Comparison of ENCODE assay signal across 1 cellular context in the genomic region with DNA sequence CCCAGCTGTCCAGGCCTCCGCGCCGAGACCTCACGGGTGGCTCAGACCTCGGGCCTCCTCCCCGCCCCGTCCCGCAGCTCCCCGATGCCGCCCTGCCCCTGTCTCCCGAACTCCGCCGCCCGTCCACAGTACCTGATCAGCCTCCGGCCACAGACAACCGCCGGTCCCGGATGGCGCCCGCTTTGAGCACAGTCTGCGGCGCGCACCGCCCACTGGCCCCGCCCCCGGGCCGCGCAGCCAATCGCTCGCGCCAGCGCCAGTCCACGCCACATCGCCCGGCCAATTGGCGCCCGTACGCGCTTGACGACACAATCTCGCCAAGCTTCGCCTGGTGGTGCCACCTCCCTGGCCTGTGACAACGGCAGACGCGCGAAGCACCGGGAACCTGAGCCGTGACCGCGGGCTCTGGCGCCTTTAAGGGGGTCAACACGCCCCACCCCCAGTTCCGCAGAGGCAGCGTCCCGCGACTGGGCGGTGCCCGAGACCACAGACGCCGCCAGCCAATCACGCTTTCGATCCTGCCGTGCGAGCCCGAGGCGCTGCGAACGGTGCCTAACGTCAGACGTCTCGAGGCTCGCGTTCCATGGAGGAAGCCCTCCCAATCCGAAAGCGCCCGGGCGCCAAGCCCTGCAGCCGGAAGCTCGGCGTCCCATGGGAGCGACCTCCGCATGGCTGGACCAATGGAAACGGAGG.
A peak's percentile ranks its signal among the peaks of the same experiment; 100 is the strongest.
TF ChIP-seq lines count a peak whose summit lies in the region.

IDI1 (minus strand) TSS at position 388 of the 693 bp plus-strand sequence; CDS start at position 272, 116 bp downstream.

TF ChIP-seq in GM12878, 131 proteins besides CTCF, POLR2A, EP300 and RAD21 (continued from another document and continues in another):
- TF ChIP-seq GABPA (IDR thresholded peaks at IDR 0.05; ENCODE audit: low read depth): peak; percentile 87
- TF ChIP-seq NR2C1 (IDR thresholded peaks at IDR 0.05): peak; percentile 72
- TF ChIP-seq, protein P1, sequence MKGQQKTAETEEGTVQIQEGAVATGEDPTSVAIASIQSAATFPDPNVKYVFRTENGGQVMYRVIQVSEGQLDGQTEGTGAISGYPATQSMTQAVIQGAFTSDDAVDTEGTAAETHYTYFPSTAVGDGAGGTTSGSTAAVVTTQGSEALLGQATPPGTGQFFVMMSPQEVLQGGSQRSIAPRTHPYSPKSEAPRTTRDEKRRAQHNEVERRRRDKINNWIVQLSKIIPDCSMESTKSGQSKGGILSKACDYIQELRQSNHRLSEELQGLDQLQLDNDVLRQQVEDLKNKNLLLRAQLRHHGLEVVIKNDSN (IDR thresholded peaks at IDR 0.05; ENCODE audit: borderline replicate concordance, extremely low read length, insufficient read depth, low read depth, low read length): no peak
- TF ChIP-seq KAT2A (conservative IDR thresholded peaks at IDR 0.05; ENCODE audit: control insufficient read depth, low read depth, low read length): no peak
- TF ChIP-seq, protein P2, sequence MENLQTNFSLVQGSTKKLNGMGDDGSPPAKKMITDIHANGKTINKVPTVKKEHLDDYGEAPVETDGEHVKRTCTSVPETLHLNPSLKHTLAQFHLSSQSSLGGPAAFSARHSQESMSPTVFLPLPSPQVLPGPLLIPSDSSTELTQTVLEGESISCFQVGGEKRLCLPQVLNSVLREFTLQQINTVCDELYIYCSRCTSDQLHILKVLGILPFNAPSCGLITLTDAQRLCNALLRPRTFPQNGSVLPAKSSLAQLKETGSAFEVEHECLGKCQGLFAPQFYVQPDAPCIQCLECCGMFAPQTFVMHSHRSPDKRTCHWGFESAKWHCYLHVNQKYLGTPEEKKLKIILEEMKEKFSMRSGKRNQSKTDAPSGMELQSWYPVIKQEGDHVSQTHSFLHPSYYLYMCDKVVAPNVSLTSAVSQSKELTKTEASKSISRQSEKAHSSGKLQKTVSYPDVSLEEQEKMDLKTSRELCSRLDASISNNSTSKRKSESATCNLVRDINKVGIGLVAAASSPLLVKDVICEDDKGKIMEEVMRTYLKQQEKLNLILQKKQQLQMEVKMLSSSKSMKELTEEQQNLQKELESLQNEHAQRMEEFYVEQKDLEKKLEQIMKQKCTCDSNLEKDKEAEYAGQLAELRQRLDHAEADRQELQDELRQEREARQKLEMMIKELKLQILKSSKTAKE (IDR thresholded peaks at IDR 0.05; ENCODE audit: low read depth, poor library complexity, severe bottlenecking): no peak
- peak; percentile 9; the same call in 1 of the 2 replicates for TF ChIP-seq NRF1 (conservative IDR thresholded peaks at IDR 0.05; ENCODE audit: low read depth, low read length)
- TF ChIP-seq POU2F2 (IDR thresholded peaks at IDR 0.05; ENCODE audit: borderline replicate concordance, low read depth, low read length): peak; percentile 79; the same call in 2 of the 3 replicates
- peak; percentile 71; the same call in 1 of the 2 replicates for TF ChIP-seq NBN (IDR thresholded peaks at IDR 0.05)
- TF ChIP-seq DPF2 (IDR thresholded peaks at IDR 0.05): peak; percentile 74; the same call in 1 of the 2 replicates
- peak; percentile 65 for TF ChIP-seq TCF3 (IDR thresholded peaks at IDR 0.05; ENCODE audit: borderline replicate concordance, insufficient read depth, low read depth, low read length)
- TF ChIP-seq YBX1 (IDR thresholded peaks at IDR 0.05): no peak
- TF ChIP-seq PML (IDR thresholded peaks at IDR 0.05; ENCODE audit: low read length): peak; percentile 87
- peak; percentile 56; the same call in 1 of the 2 replicates for TF ChIP-seq LARP7 (IDR thresholded peaks at IDR 0.05)
- TF ChIP-seq MYB (IDR thresholded peaks at IDR 0.05; ENCODE audit: borderline replicate concordance, low read depth, low read length): 0 out of 2 replicates have a peak, but pooled peaks have one; percentile 20
- peak; percentile 65 for TF ChIP-seq SIN3A (IDR thresholded peaks at IDR 0.05; ENCODE audit: low read depth, low read length)
- TF ChIP-seq ZSCAN29 (IDR thresholded peaks at IDR 0.05): no peak
- TF ChIP-seq E4F1 (IDR thresholded peaks at IDR 0.05; ENCODE audit: borderline replicate concordance, partially characterized antibody): peak; percentile 97
- peak; percentile 100 for TF ChIP-seq MEF2B (IDR thresholded peaks at IDR 0.05; ENCODE audit: partially characterized antibody, poor library complexity, severe bottlenecking)
- TF ChIP-seq RFX5 (IDR thresholded peaks at IDR 0.05; ENCODE audit: low read depth, low read length): peak; percentile 94
- TF ChIP-seq IKZF2 (IDR thresholded peaks at IDR 0.05): peak in 1 of 2 experiments; percentile 64; a peak in 3 of 4 replicates
- TF ChIP-seq RELA (IDR thresholded peaks at IDR 0.05; ENCODE audit: borderline replicate concordance, partially characterized antibody): peak; percentile 79
- no peak for TF ChIP-seq KDM1A (IDR thresholded peaks at IDR 0.05; ENCODE audit: borderline replicate concordance)
- TF ChIP-seq, protein P3, sequence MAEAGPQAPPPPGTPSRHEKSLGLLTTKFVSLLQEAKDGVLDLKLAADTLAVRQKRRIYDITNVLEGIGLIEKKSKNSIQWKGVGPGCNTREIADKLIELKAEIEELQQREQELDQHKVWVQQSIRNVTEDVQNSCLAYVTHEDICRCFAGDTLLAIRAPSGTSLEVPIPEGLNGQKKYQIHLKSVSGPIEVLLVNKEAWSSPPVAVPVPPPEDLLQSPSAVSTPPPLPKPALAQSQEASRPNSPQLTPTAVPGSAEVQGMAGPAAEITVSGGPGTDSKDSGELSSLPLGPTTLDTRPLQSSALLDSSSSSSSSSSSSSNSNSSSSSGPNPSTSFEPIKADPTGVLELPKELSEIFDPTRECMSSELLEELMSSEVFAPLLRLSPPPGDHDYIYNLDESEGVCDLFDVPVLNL (IDR thresholded peaks at IDR 0.05; ENCODE audit: low read depth, low read length): 0 out of 2 replicates have a peak, but pooled peaks have one; percentile 14
- TF ChIP-seq SP1 (IDR thresholded peaks at IDR 0.05; ENCODE audit: low read depth, low read length): peak; percentile 90
- TF ChIP-seq, protein P4, sequence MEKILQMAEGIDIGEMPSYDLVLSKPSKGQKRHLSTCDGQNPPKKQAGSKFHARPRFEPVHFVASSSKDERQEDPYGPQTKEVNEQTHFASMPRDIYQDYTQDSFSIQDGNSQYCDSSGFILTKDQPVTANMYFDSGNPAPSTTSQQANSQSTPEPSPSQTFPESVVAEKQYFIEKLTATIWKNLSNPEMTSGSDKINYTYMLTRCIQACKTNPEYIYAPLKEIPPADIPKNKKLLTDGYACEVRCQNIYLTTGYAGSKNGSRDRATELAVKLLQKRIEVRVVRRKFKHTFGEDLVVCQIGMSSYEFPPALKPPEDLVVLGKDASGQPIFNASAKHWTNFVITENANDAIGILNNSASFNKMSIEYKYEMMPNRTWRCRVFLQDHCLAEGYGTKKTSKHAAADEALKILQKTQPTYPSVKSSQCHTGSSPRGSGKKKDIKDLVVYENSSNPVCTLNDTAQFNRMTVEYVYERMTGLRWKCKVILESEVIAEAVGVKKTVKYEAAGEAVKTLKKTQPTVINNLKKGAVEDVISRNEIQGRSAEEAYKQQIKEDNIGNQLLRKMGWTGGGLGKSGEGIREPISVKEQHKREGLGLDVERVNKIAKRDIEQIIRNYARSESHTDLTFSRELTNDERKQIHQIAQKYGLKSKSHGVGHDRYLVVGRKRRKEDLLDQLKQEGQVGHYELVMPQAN (conservative IDR thresholded peaks at IDR 0.05): 0 out of 2 replicates have a peak, but pooled peaks have one; percentile 79
- peak; percentile 89 for TF ChIP-seq PAX5 (IDR thresholded peaks at IDR 0.05; ENCODE audit: borderline replicate concordance, low read depth, low read length)
- TF ChIP-seq RCOR1 (conservative IDR thresholded peaks at IDR 0.05; ENCODE audit: low read depth, low read length): 0 out of 2 replicates have a peak, but pooled peaks have one; percentile 13
- 0 out of 2 replicates have a peak, but pooled peaks have one; percentile 77 for TF ChIP-seq ZBTB4 (CRISPR knock-in tag; IDR thresholded peaks at IDR 0.05)
- peak; percentile 84 for TF ChIP-seq YY1 (IDR thresholded peaks at IDR 0.05; ENCODE audit: low read depth, low read length)
- TF ChIP-seq CBFB (IDR thresholded peaks at IDR 0.05; ENCODE audit: low read depth): peak; percentile 78; the same call in 1 of the 2 replicates
- TF ChIP-seq CREB1 (IDR thresholded peaks at IDR 0.05; ENCODE audit: low read depth): peak; percentile 97
- TF ChIP-seq, protein P5, sequence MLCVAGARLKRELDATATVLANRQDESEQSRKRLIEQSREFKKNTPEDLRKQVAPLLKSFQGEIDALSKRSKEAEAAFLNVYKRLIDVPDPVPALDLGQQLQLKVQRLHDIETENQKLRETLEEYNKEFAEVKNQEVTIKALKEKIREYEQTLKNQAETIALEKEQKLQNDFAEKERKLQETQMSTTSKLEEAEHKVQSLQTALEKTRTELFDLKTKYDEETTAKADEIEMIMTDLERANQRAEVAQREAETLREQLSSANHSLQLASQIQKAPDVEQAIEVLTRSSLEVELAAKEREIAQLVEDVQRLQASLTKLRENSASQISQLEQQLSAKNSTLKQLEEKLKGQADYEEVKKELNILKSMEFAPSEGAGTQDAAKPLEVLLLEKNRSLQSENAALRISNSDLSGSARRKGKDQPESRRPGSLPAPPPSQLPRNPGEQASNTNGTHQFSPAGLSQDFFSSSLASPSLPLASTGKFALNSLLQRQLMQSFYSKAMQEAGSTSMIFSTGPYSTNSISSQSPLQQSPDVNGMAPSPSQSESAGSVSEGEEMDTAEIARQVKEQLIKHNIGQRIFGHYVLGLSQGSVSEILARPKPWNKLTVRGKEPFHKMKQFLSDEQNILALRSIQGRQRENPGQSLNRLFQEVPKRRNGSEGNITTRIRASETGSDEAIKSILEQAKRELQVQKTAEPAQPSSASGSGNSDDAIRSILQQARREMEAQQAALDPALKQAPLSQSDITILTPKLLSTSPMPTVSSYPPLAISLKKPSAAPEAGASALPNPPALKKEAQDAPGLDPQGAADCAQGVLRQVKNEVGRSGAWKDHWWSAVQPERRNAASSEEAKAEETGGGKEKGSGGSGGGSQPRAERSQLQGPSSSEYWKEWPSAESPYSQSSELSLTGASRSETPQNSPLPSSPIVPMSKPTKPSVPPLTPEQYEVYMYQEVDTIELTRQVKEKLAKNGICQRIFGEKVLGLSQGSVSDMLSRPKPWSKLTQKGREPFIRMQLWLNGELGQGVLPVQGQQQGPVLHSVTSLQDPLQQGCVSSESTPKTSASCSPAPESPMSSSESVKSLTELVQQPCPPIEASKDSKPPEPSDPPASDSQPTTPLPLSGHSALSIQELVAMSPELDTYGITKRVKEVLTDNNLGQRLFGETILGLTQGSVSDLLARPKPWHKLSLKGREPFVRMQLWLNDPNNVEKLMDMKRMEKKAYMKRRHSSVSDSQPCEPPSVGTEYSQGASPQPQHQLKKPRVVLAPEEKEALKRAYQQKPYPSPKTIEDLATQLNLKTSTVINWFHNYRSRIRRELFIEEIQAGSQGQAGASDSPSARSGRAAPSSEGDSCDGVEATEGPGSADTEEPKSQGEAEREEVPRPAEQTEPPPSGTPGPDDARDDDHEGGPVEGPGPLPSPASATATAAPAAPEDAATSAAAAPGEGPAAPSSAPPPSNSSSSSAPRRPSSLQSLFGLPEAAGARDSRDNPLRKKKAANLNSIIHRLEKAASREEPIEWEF (IDR thresholded peaks at IDR 0.05; ENCODE audit: insufficient replicate concordance, low read depth, low read length): no peak
- peak; percentile 81 for TF ChIP-seq SREBF2 (IDR thresholded peaks at IDR 0.05; ENCODE audit: low read length)
- peak; percentile 88 for TF ChIP-seq SMAD5 (IDR thresholded peaks at IDR 0.05; ENCODE audit: low read depth)
- TF ChIP-seq CHD4 (IDR thresholded peaks at IDR 0.05): no peak
